Comparison of ENCODE assay signal across 2 cellular contexts in the genomic region with DNA sequence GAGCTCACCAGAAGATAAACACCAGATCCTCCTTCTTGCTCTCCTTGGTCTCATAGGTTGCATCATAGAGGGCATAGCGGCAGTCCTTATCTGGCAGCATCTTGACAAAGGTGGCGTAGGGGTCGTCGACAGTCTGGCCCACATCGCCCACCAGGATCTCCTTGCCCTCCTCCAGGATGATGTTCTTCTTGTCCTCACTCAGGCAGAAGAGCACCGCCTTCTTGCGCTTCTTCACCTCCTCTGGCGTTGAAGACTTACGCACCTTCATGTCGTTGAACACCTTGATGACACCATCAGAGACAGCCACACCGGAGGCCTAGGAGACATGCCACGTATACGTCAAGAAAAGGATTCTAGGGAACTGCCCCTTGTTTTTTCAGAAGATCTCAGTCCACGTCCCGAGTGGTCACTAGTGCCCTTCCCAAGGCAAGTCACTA.
TF ChIP-seq lines count a peak whose summit lies in the region.

No MANE protein-coding gene starts in this region.

TF ChIP-seq in HepG2, 621 proteins besides CTCF, POLR2A, EP300 and RAD21:
- no peak for TF ChIP-seq ZNF746 (CRISPR knock-in tag; IDR thresholded peaks at IDR 0.05)

TF ChIP-seq in GM12891, 5 proteins besides CTCF, POLR2A, EP300 and RAD21:
- TF ChIP-seq POU2F2 (IDR thresholded peaks at IDR 0.05; ENCODE audit: low read depth, low read length), result no peak
- TF ChIP-seq PAX5 (IDR thresholded peaks at IDR 0.05; ENCODE audit: insufficient read depth, low read length, severe bottlenecking), result no peak
- no peak for TF ChIP-seq POLR2AphosphoS5 (IDR thresholded peaks at IDR 0.05; ENCODE audit: low read depth, low read length)
- TF ChIP-seq SPI1 (IDR thresholded peaks at IDR 0.05; ENCODE audit: low read depth, low read length), result no peak
- TF ChIP-seq TAF1 (IDR thresholded peaks at IDR 0.05; ENCODE audit: low read depth, low read length), result no peak
